Comparison of ENCODE assay signal across 24 cellular contexts in the genomic region with DNA sequence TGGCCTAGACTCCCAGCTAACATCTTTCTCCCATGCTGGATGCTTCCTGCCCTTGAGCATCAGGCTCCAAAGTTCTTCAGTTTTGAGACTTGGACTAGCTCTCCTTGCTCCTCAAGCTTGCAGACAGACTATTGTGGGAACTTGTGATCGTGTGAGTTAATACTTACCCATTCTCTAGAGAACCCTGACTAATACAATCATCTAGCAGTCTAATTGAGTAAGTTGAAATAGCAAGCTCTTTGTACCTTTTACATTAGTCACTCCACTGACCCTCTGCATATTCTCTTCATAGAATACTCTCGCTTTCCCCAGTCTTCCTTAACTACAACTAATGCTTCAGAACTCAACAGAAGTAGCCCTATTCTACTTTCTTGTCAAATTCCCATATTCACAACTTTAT.
"Had no signal": no experiment of that assay in that cellular context is flagged by ENCODE, and none has a peak within 500 bp of the region (broad histone marks: within the 10 kb centered on the region; RNA-seq: fewer than 3 reads in every experiment).

No MANE protein-coding gene starts in this region.

- H3K27me3 Mint-ChIP-seq: dendritic cell treated with granulocyte-macrophage colony-stimulating factor and Interleukin-4, amounts not matched to agents 40 ng/mL and 50 ng/mL, for 4 days; naive thymus-derived CD8-positive, alpha-beta T cell; stimulated activated naive CD8-positive, alpha-beta T cell treated with anti-CD3 and anti-CD28 coated beads, Interleukin-15, amount 100 ng/mL, for 72 hours had no signal

- H3K27ac ChIP-seq: colonic mucosa, gastrocnemius medialis, heart right ventricle, lower lobe of right lung, ovary, right lobe of liver, thyroid gland, vagina had no signal

- ATAC-seq: gastrocnemius medialis; heart right ventricle; left ventricle myocardium superior; lower lobe of right lung; naive thymus-derived CD8-positive, alpha-beta T cell; right lobe of liver; stimulated activated naive CD8-positive, alpha-beta T cell treated with anti-CD3 and anti-CD28 coated beads, Interleukin-15, amount 100 ng/mL, for 72 hours had no signal

- H3K36me3 ChIP-seq: colonic mucosa, gastrocnemius medialis, heart right ventricle, lower lobe of right lung, ovary, right lobe of liver, thyroid gland, vagina had no signal

- H3K27ac Mint-ChIP-seq: dendritic cell treated with granulocyte-macrophage colony-stimulating factor and Interleukin-4, amounts not matched to agents 40 ng/mL and 50 ng/mL, for 4 days; naive thymus-derived CD8-positive, alpha-beta T cell; nephron progenitor cell; stimulated activated naive CD8-positive, alpha-beta T cell treated with anti-CD3 and anti-CD28 coated beads, Interleukin-15, amount 100 ng/mL, for 72 hours had no signal

- DNase-seq: colonic mucosa; effector memory CD4-positive, alpha-beta T cell; gastrocnemius medialis; heart right ventricle; hippocampal formation; kidney glomerular epithelial cell; left ventricle myocardium superior; lower lobe of right lung; naive thymus-derived CD8-positive, alpha-beta T cell; nephron progenitor cell; nucleus accumbens; ovary; right lobe of liver; stimulated activated CD4-positive, alpha-beta T cell treated with anti-CD3 and anti-CD28 coated beads, Interleukin-12 subunit alpha, Interleukin-12 subunit beta, amount 100 ng/mL, for 4 hours; stimulated activated CD4-positive, alpha-beta T cell treated with anti-CD3 and anti-CD28 coated beads, Interleukin-1b, Interleukin-23, amount 100 ng/mL, for 48 hours; stimulated activated CD4-positive, alpha-beta T cell treated with anti-CD3 and anti-CD28 coated beads, Interleukin-4, amount 100 ng/mL, for 1 hour; stimulated activated CD8-positive, alpha-beta memory T cell treated with anti-CD3 and anti-CD28 coated beads, Interleukin-4, amount 100 ng/mL, for 48 hours; stimulated activated naive CD4-positive, alpha-beta T cell; stimulated activated naive CD8-positive, alpha-beta T cell treated with anti-CD3 and anti-CD28 coated beads, Interleukin-15, amount 100 ng/mL, for 72 hours; thyroid gland; trophoblast cell had no signal

- H3K9me3 ChIP-seq: colonic mucosa, gastrocnemius medialis, heart right ventricle, lower lobe of right lung, ovary, right lobe of liver, thyroid gland, vagina had no signal

- H3K27me3 ChIP-seq: colonic mucosa, gastrocnemius medialis, heart right ventricle, ovary, right lobe of liver, thyroid gland, vagina had no signal

- H3K4me3 Mint-ChIP-seq: dendritic cell treated with granulocyte-macrophage colony-stimulating factor and Interleukin-4, amounts not matched to agents 40 ng/mL and 50 ng/mL, for 4 days; naive thymus-derived CD8-positive, alpha-beta T cell; nephron progenitor cell; stimulated activated naive CD8-positive, alpha-beta T cell treated with anti-CD3 and anti-CD28 coated beads, Interleukin-15, amount 100 ng/mL, for 72 hours had no signal

- H3K4me1 Mint-ChIP-seq: naive thymus-derived CD8-positive, alpha-beta T cell; nephron progenitor cell; stimulated activated naive CD8-positive, alpha-beta T cell treated with anti-CD3 and anti-CD28 coated beads, Interleukin-15, amount 100 ng/mL, for 72 hours had no signal

- H3K9me3 Mint-ChIP-seq: nephron progenitor cell had no signal

- H3K4me3 ChIP-seq: colonic mucosa, gastrocnemius medialis, heart right ventricle, lower lobe of right lung, ovary, right lobe of liver, smooth muscle cell, thyroid gland, vagina had no signal

- H3K4me1 ChIP-seq: colonic mucosa, gastrocnemius medialis, heart right ventricle, lower lobe of right lung, right lobe of liver, thyroid gland, vagina had no signal
